In the genomic region with DNA sequence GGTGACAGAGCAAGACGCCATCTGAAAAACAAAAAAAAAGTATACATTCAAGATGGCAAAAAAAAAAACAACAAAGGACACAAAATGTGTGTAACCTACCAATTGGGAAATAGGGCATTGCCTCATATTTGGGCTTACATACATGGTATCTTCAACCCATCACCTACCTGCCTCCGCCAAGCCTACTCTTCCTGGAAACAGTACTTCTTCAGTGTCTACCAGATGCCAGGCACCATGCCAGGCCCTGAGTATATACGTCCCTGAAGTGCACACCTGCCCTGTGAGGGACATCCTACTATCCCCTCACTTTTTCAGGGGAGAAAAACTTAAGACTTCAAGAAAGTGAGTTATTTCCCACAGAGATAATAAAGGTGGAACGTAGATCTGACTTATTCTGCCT, we compare ENCODE assay signal across 11 cellular contexts.
A peak's percentile ranks its signal among the peaks of the same experiment; 100 is the strongest.
DNase-seq lines count a peak whose midpoint lies in the region; ATAC-seq and TF ChIP-seq lines count a peak whose summit lies in the region.
"Had no signal": no experiment of that assay in that cellular context is flagged by ENCODE, and none has a peak within 500 bp of the region (broad histone marks: within the 10 kb centered on the region; RNA-seq: fewer than 3 reads in every experiment).

No MANE protein-coding gene starts in this region.

- no peak for TF ChIP-seq CTCF in gastroesophageal sphincter (IDR thresholded peaks at IDR 0.05)

- no peaks in the 10 kb centered on the region for H3K9me3 ChIP-seq in gastroesophageal sphincter

- no peak for TF ChIP-seq EP300 in gastroesophageal sphincter (IDR thresholded peaks at IDR 0.05)

- no peak for TF ChIP-seq POLR2A in gastroesophageal sphincter (IDR thresholded peaks at IDR 0.05)

- ATAC-seq in gastroesophageal sphincter: no peak
- ATAC-seq: activated naive CD4-positive, alpha-beta T cell treated with anti-CD3 and anti-CD28 coated beads, Interleukin-2, amount 50 U/mL, for 72 hours had no signal

- no peak overlapping the region for H3K4me3 ChIP-seq in gastroesophageal sphincter

- H3K27me3 ChIP-seq in gastroesophageal sphincter: no peaks in the 10 kb centered on the region

- WGBS in gastroesophageal sphincter (ENCODE audit: low coverage in 1 of 2), 2 donors: 81 to 100% methylated on average over 1 to 4 of the region's 4 CpGs

- H3K36me3 ChIP-seq in gastroesophageal sphincter: no peaks in the 10 kb centered on the region

- peaks cover 12 to 68% (median 39%) of the 10 kb centered on the region in 3 donors for H3K4me1 ChIP-seq in gastroesophageal sphincter

- H3K27ac ChIP-seq in gastroesophageal sphincter: peak overlapping the region in 3 of 4 donors; percentile 90 to 97 (median 91)

- DNase-seq in NCI-H345 (lab: John Stamatoyannopoulos, UW) (peak; percentile 25), NCI-H345 treated with DMSO at 0.1 percent for 48 hours (lab: John Stamatoyannopoulos, UW; ENCODE audit: unreplicated experiment) (no peak), NCI-H2029 treated with DMSO at 0.1 percent for 48 hours (lab: John Stamatoyannopoulos, UW) (peak; percentile 52), GDM1 (lab: John Stamatoyannopoulos, UW) (no peak), NCI-H2171 treated with DMSO at 0.1 percent for 48 hours (lab: John Stamatoyannopoulos, UW) (no peak), HPDE6-E6E7 (ENCODE audit: extremely low spot score) (no peak)
- peak; percentile 16 for DNase-seq in stimulated activated CD8-positive, alpha-beta memory T cell treated with anti-CD3 and anti-CD28 coated beads, Interleukin-4, amount 100 ng/mL, for 48 hours
- DNase-seq: head of caudate nucleus, NCI-H446 treated with DMSO at 0.1 percent for 48 hours had no signal

Comparison
In these comparisons a context has a peak if more than half of its experiments do, and no peak if none do; other contexts are left out.
1. DNase-seq: peak in NCI-H345 (single experiment), NCI-H2029 treated with DMSO at 0.1 percent for 48 hours (single experiment) and stimulated activated CD8-positive, alpha-beta memory T cell treated with anti-CD3 and anti-CD28 coated beads, Interleukin-4, amount 100 ng/mL, for 48 hours (single experiment); none in NCI-H345 treated with DMSO at 0.1 percent for 48 hours (single experiment), GDM1 (single experiment), NCI-H2171 treated with DMSO at 0.1 percent for 48 hours (single experiment) and HPDE6-E6E7 (single experiment).